Comparison of ENCODE assay signal across 18 cellular contexts in genomic region chr1:147472953-147473734, GRCh38.
"Had no signal": no experiment of that assay in that cellular context is flagged by ENCODE, and none has a peak within 500 bp of the region (broad histone marks: within the 10 kb centered on the region; RNA-seq: fewer than 3 reads in every experiment).

No MANE protein-coding gene starts in this region.

- H3K27me3 ChIP-seq: right atrium auricular region had no signal

- H3K36me3 ChIP-seq: heart left ventricle, lower lobe of right lung, right atrium auricular region had no signal

- DNase-seq: activated B cell treated with CpG ODN at 0.5 μM for 24 hours; activated CD4-positive, alpha-beta T cell treated with anti-CD3 and anti-CD28 coated beads, Interleukin-2, amount 10 ng/mL, durations not matched to agents 7 days and 5 days; activated CD8-positive, alpha-beta memory T cell treated with anti-CD3 and anti-CD28 coated beads for 24 hours; activated naive CD4-positive, alpha-beta T cell treated with anti-CD3 and anti-CD28 coated beads for 36 hours; central memory CD4-positive, alpha-beta T cell; cortex of kidney; effector CD8-positive, alpha-beta T cell; heart left ventricle; lower lobe of right lung; naive B cell; posterior cingulate gyrus; T-helper 2 cell; trophoblast cell had no signal

- H3K4me3 ChIP-seq: lower lobe of right lung, right atrium auricular region, smooth muscle cell had no signal

- FAIRE-seq: islet of Langerhans, TTC549 had no signal

- H3K4me2 ChIP-seq: smooth muscle cell had no signal

- H3K27ac ChIP-seq: heart left ventricle, lower lobe of right lung, right atrium auricular region had no signal

- ATAC-seq: heart left ventricle; stimulated activated effector memory CD8-positive, alpha-beta T cell treated with anti-CD3 and anti-CD28 coated beads, Interleukin-12 subunit alpha, Interleukin-12 subunit beta, amount 100 ng/mL, for 72 hours had no signal

- H3K4me1 ChIP-seq: heart left ventricle, lower lobe of right lung, right atrium auricular region had no signal

- H3K9me3 ChIP-seq: heart left ventricle, lower lobe of right lung, right atrium auricular region had no signal
